In genomic region chr13:29906432-29907011, GRCh38 we compare ENCODE assay signal across 14 cellular contexts.
"Had no signal": no experiment of that assay in that cellular context is flagged by ENCODE, and none has a peak within 500 bp of the region (broad histone marks: within the 10 kb centered on the region; RNA-seq: fewer than 3 reads in every experiment).

No MANE protein-coding gene starts in this region.

- H3K4me1 ChIP-seq: neural progenitor cell, tibial artery had no signal

- H3K9me3 Mint-ChIP-seq: mesothelial cell of epicardium; natural killer cell treated with Interleukin-12 subunit alpha and Interleukin-12 subunit beta and Interleukin-15 and Interleukin-18, amount 100 ng/mL, for 72 hours; neural progenitor cell had no signal

- H3K9me3 ChIP-seq: heart left ventricle, ovary, right atrium auricular region, tibial artery had no signal

- H3K9ac ChIP-seq: neural progenitor cell had no signal

- H3K27ac ChIP-seq: dorsolateral prefrontal cortex, heart left ventricle, neural progenitor cell, ovary, right atrium auricular region, tibial artery had no signal

- H3K4me2 ChIP-seq: neural progenitor cell had no signal

- DNase-seq: cortex of kidney; dorsolateral prefrontal cortex; effector CD8-positive, alpha-beta T cell; foreskin melanocyte; kidney glomerular epithelial cell; ovary; stimulated activated CD4-positive, alpha-beta T cell treated with anti-CD3 and anti-CD28 coated beads, Interleukin-12 subunit alpha, Interleukin-12 subunit beta, amount 100 ng/mL, for 4 hours; stimulated activated naive CD4-positive, alpha-beta T cell treated with Interleukin-2 at 50 U/mL for 16 hours had no signal

- H3K4me3 ChIP-seq: dorsolateral prefrontal cortex, heart left ventricle, neural progenitor cell, ovary, right atrium auricular region, tibial artery had no signal

- H3K27ac Mint-ChIP-seq: natural killer cell treated with Interleukin-12 subunit alpha and Interleukin-12 subunit beta and Interleukin-15 and Interleukin-18, amount 100 ng/mL, for 72 hours; neural progenitor cell had no signal

- ATAC-seq: natural killer cell treated with Interleukin-12 subunit alpha and Interleukin-12 subunit beta and Interleukin-15 and Interleukin-18, amount 100 ng/mL, for 72 hours had no signal

- H2AFZ ChIP-seq: neural progenitor cell had no signal

- H3K36me3 Mint-ChIP-seq: mesothelial cell of epicardium; natural killer cell treated with Interleukin-12 subunit alpha and Interleukin-12 subunit beta and Interleukin-15 and Interleukin-18, amount 100 ng/mL, for 72 hours; neural progenitor cell had no signal

- H3K36me3 ChIP-seq: heart left ventricle, neural progenitor cell, ovary, right atrium auricular region, tibial artery had no signal

- H3K4me3 Mint-ChIP-seq: mesothelial cell of epicardium; natural killer cell treated with Interleukin-12 subunit alpha and Interleukin-12 subunit beta and Interleukin-15 and Interleukin-18, amount 100 ng/mL, for 72 hours; neural progenitor cell had no signal

- H3K27me3 ChIP-seq: heart left ventricle, neural progenitor cell, ovary, right atrium auricular region, tibial artery had no signal
